In the genomic region with DNA sequence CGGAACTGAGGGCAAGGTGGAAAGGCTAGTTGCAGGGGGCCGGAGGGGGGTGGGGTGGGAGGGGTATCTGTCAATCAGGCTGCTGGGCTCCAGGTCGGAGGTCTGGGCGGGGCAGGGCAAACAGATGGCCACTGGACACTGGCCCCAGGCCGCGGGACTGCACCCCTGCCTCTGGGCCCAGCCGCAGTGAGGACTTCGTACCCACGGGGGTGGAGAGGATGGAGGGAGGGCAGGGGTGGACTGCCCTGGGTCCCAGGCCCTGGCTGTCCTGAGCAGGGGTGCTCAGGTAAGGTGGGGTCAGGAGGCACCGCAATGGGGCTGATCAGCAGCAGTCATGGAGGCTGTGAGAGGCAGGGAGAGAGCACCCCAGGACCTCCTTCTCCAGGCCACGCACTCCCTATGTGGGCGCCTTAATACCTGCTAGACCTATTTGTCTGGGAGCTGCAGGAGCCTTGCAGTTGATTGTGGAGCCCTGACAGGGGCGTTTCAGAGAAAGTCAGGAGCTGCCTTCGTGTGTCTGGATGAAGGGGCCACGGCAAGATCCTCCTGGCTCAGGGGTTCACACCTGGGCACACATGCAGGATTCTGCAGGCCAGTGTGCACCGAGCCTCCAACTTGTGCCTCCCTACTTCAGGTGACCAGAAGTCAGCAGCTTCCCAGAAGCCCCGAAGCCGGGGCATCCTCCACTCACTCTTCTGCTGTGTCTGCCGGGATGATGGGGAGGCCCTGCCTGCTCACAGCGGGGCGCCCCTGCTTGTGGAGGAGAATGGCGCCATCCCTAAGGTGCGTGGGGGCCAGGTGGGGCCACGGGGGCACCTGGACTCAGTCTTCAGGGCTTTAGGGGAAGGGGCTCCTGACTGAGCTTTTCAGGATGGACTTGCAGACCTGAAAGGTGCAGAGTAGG, we compare ENCODE assay signal across 8 cellular contexts. TPM values are rescaled to one million over a fixed set of nuclear protein-coding genes. Genes with fewer than 3 reads are reported as not detected.
DNase-seq lines count a peak whose midpoint lies in the region; ATAC-seq and TF ChIP-seq lines count a peak whose summit lies in the region.

No MANE protein-coding gene starts in this region.

- intact Hi-C loops in MCF 10A (cut with micrococcal nuclease) = no loop called here
- intact Hi-C loops in lower leg skin (cut with DNase I; ENCODE audit: low total_unique reads) = no loop called here

- H3K27me3 Mint-ChIP-seq in MCF 10A (ENCODE audit: insufficient read depth, unreplicated experiment) = no peaks in the 10 kb centered on the region
- H3K27me3 Mint-ChIP-seq in type B pancreatic cell = peaks cover 17% of the 10 kb centered on the region

- 20 to 21% methylated on average over 22 to 24 of the region's 24 CpGs for WGBS in lower leg skin, 2 donors

- DNase-seq in activated T-cell treated with anti-CD3 and anti-CD28 coated beads, Interleukin-2, amount 50 U/mL, for 1 hour = peak; percentile 34
- DNase-seq in activated T-cell treated with anti-CD3 and anti-CD28 coated beads for 4 hours (no peak), MCF 10A (ENCODE audit: unreplicated experiment) (no peak), lower leg skin (ENCODE audit: low spot score in 2 of 2) (no peak), type B pancreatic cell (ENCODE audit: extremely low spot score, unreplicated experiment) (no peak), RKO (ENCODE audit: low spot score) (no peak)

- TF ChIP-seq POLR2A in lower leg skin (IDR thresholded peaks at IDR 0.05) = no peak

- H3K36me3 Mint-ChIP-seq in MCF 10A (ENCODE audit: insufficient read depth, unreplicated experiment) = peaks cover 48% of the 10 kb centered on the region
- H3K36me3 Mint-ChIP-seq in type B pancreatic cell = peaks cover 7% of the 10 kb centered on the region

- H3K4me3 Mint-ChIP-seq in MCF 10A (ENCODE audit: unreplicated experiment) (peak overlapping the region; percentile 98), type B pancreatic cell (peak overlapping the region; percentile 76)

- ATAC-seq in GM21737 (IDR thresholded peaks at IDR 0.05; ENCODE audit: unreplicated experiment) = no peak
- ATAC-seq in GM21528 (IDR thresholded peaks at IDR 0.05; ENCODE audit: low FRiP score, unreplicated experiment) = no peak

- H3K4me1 Mint-ChIP-seq in MCF 10A (ENCODE audit: insufficient read depth, unreplicated experiment) (peaks cover 12% of the 10 kb centered on the region), type B pancreatic cell (ENCODE audit: unreplicated experiment) (peaks cover 23% of the 10 kb centered on the region)

- peak overlapping the region; percentile 92 for H3K4me3 ChIP-seq in lower leg skin (ENCODE audit: low read depth, poor library complexity, severe bottlenecking)

- CTCF ChIA-PET in MCF 10A (lab: Yijun Ruan, JAX) = interaction anchor here (0.6 to 2.8 kb wide), 4 partner anchors 99 to 310 kb away, joined by 4 to 9 read pairs (median 5); a partner anchor contains a TSS

- POLR2A ChIA-PET in MCF 10A (lab: Yijun Ruan, JAX) = interaction anchor here (0.7 to 2.4 kb wide), 8 partner anchors 106 to 480 kb away, joined by 3 to 22 read pairs (median 5); a partner anchor contains a TSS

- peak overlapping the region; percentile 57 for H3K27ac Mint-ChIP-seq in MCF 10A (ENCODE audit: low read depth, unreplicated experiment)
- H3K27ac Mint-ChIP-seq in type B pancreatic cell = peak overlapping the region; percentile 36

- H3K9me3 Mint-ChIP-seq in MCF 10A (ENCODE audit: unreplicated experiment) = no peaks in the 10 kb centered on the region
- no peaks in the 10 kb centered on the region for H3K9me3 Mint-ChIP-seq in type B pancreatic cell

- no TSS peak for BruUV-seq in MCF 10A (replicated peaks; lab: Mats Ljungman, UMichigan)

- TF ChIP-seq CTCF in MCF 10A (IDR thresholded peaks at IDR 0.05; ENCODE audit: unreplicated experiment) (no peak), lower leg skin (IDR thresholded peaks at IDR 0.05) (no peak), type B pancreatic cell (conservative IDR thresholded peaks at IDR 0.05) (no peak)

RNA-seq across cellular contexts. Expression of a gene that starts 1.5 kb away (rescaled TPM):
- total RNA-seq in MCF 10A (2022) (71.2 and 72.3 TPM in 2 replicates), lower leg skin (100 to 1,000 TPM in 2 of 4 donors, 10 to 100 TPM in 2; 64.8 to 108 (median 99.9) TPM), type B pancreatic cell (ENCODE audit: low replicate concordance) (96.4 and 112 TPM in 2 replicates)

RNA-seq across cellular contexts. Expression of a gene that starts 17.7 kb away (rescaled TPM):
- total RNA-seq in MCF 10A (2022) (not detected in 2 replicates), lower leg skin (under 1 TPM in 2 of 4 donors, not detected in 2; 0.84 to 0.98 TPM), type B pancreatic cell (ENCODE audit: low replicate concordance) (64.6 and 142 TPM in 2 replicates)

RNA-seq across cellular contexts. Expression of a gene that starts 19.1 kb away (rescaled TPM):
- total RNA-seq in MCF 10A (2022) (0.09 and 0.32 TPM in 2 replicates), lower leg skin (1 to 10 TPM; 2.2 to 4.6 (median 3.5) TPM), type B pancreatic cell (ENCODE audit: low replicate concordance) (0.39 and 0.64 TPM in 2 replicates)

RNA-seq across cellular contexts. Expression of a gene that starts 44.5 kb away (rescaled TPM):
- not detected in 2 replicates for total RNA-seq in MCF 10A (2022)
- total RNA-seq in lower leg skin = not detected
- total RNA-seq in type B pancreatic cell (ENCODE audit: low replicate concordance) = 0.21 and 4.1 TPM in 2 replicates

Comparison
In these comparisons a context has a peak if more than half of its experiments do, and no peak if none do; other contexts are left out.
1. RNA of a gene that starts 17.7 kb away (total RNA-seq): 64.6 to 142 TPM in type B pancreatic cell; 0.84 to 0.98 TPM in lower leg skin and not detected in MCF 10A; every median in the first group is over 10 times any median in the second.